Comparison of ENCODE assay signal across 1 cellular context in the genomic region with DNA sequence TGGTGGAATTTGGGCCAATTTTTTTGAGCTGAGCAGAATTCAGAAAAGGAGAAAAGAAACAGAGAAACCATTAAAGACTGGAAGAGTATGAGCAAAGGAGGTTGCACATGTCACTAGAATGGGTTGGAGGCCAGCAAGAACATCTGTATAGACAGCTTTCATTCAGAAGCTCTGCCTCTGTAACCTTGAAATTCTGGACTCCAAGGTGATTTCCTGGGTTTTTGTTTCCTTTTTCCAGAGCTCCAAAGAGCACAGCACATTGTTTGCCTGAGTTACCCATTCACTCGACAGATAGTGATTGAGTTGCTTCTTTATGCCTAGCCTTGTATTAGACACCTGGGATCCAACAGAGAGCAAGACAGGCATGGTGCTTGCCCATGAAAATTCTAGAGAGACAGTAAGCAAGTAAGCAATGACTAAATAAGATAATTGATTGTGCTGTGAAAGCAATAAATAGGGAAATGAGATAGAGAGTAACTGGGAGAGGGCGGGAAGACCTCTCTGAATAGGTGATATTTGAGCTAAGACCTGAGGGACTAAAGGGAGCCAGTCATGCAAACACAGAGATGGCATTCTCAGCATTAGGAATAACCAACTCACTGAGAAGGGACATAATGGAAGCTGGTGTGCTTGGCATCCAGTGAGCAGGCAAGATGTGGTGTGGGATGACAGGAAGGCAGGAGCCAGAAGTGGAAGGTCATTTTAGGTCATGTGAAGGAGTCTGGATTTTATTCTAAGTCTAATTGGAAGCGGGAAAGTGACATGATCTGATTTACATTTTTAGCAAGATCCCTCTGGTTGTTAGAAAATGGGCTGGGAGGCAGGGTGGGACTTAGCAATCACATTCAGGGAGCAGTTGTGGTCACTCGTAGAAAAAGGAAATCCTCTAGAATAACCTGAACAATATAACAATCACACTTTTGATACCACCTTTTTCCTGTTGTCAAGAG.
TF ChIP-seq lines count a peak whose summit lies in the region.

No MANE protein-coding gene starts in this region.

TF ChIP-seq in HepG2, 621 proteins besides CTCF, POLR2A, EP300 and RAD21 (continued from another document and continues in another):
- TF ChIP-seq, protein P1, sequence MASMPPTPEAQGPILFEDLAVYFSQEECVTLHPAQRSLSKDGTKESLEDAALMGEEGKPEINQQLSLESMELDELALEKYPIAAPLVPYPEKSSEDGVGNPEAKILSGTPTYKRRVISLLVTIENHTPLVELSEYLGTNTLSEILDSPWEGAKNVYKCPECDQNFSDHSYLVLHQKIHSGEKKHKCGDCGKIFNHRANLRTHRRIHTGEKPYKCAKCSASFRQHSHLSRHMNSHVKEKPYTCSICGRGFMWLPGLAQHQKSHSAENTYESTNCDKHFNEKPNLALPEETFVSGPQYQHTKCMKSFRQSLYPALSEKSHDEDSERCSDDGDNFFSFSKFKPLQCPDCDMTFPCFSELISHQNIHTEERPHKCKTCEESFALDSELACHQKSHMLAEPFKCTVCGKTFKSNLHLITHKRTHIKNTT (CRISPR knock-in tag; IDR thresholded peaks at IDR 0.05) = no peak
- TF ChIP-seq ZNF878 (CRISPR knock-in tag; IDR thresholded peaks at IDR 0.05) = no peak
- no peak for TF ChIP-seq ZSCAN30 (CRISPR knock-in tag; IDR thresholded peaks at IDR 0.05)
- TF ChIP-seq CHD4 (IDR thresholded peaks at IDR 0.05; ENCODE audit: borderline replicate concordance, low read length) = peak; percentile 46; the same call in 1 of the 2 replicates
- no peak for TF ChIP-seq HCFC1 (IDR thresholded peaks at IDR 0.05; ENCODE audit: low read depth, low read length)
- TF ChIP-seq ZNF703 (CRISPR knock-in tag; IDR thresholded peaks at IDR 0.05; ENCODE audit: borderline replicate concordance) = no peak
- TF ChIP-seq JARID2 (CRISPR knock-in tag; IDR thresholded peaks at IDR 0.05; ENCODE audit: insufficient replicate concordance) = no peak
- TF ChIP-seq, protein P2, sequence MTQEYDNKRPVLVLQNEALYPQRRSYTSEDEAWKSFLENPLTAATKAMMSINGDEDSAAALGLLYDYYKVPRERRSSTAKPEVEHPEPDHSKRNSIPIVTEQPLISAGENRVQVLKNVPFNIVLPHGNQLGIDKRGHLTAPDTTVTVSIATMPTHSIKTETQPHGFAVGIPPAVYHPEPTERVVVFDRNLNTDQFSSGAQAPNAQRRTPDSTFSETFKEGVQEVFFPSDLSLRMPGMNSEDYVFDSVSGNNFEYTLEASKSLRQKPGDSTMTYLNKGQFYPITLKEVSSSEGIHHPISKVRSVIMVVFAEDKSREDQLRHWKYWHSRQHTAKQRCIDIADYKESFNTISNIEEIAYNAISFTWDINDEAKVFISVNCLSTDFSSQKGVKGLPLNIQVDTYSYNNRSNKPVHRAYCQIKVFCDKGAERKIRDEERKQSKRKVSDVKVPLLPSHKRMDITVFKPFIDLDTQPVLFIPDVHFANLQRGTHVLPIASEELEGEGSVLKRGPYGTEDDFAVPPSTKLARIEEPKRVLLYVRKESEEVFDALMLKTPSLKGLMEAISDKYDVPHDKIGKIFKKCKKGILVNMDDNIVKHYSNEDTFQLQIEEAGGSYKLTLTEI (CRISPR knock-in tag; conservative IDR thresholded peaks at IDR 0.05) = no peak
- no peak for TF ChIP-seq ZNF329 (CRISPR knock-in tag; IDR thresholded peaks at IDR 0.05; ENCODE audit: low read depth)
- peak; percentile 66; the same call in 1 of the 2 replicates for TF ChIP-seq ZNF788 (CRISPR knock-in tag; IDR thresholded peaks at IDR 0.05; ENCODE audit: borderline replicate concordance)
- TF ChIP-seq, protein P3, sequence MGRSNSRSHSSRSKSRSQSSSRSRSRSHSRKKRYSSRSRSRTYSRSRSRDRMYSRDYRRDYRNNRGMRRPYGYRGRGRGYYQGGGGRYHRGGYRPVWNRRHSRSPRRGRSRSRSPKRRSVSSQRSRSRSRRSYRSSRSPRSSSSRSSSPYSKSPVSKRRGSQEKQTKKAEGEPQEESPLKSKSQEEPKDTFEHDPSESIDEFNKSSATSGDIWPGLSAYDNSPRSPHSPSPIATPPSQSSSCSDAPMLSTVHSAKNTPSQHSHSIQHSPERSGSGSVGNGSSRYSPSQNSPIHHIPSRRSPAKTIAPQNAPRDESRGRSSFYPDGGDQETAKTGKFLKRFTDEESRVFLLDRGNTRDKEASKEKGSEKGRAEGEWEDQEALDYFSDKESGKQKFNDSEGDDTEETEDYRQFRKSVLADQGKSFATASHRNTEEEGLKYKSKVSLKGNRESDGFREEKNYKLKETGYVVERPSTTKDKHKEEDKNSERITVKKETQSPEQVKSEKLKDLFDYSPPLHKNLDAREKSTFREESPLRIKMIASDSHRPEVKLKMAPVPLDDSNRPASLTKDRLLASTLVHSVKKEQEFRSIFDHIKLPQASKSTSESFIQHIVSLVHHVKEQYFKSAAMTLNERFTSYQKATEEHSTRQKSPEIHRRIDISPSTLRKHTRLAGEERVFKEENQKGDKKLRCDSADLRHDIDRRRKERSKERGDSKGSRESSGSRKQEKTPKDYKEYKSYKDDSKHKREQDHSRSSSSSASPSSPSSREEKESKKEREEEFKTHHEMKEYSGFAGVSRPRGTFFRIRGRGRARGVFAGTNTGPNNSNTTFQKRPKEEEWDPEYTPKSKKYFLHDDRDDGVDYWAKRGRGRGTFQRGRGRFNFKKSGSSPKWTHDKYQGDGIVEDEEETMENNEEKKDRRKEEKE (IDR thresholded peaks at IDR 0.05) = no peak
- TF ChIP-seq, protein P4, sequence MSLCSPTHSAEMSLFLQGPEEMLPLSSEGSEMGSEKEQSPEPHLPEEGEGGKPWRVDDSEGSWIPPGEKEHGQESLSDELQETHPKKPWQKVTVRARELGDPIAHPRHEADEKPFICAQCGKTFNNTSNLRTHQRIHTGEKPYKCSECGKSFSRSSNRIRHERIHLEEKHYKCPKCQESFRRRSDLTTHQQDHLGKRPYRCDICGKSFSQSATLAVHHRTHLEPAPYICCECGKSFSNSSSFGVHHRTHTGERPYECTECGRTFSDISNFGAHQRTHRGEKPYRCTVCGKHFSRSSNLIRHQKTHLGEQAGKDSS (CRISPR knock-in tag; IDR thresholded peaks at IDR 0.05; ENCODE audit: borderline replicate concordance, low read depth) = no peak
- no peak for TF ChIP-seq ZNF616 (CRISPR knock-in tag; IDR thresholded peaks at IDR 0.05; ENCODE audit: low read depth)
- TF ChIP-seq ZFP82 (CRISPR knock-in tag; IDR thresholded peaks at IDR 0.05; ENCODE audit: borderline replicate concordance) = no peak; the same call in 1 of the 2 replicates
- TF ChIP-seq NAIF1 (CRISPR knock-in tag; IDR thresholded peaks at IDR 0.05; ENCODE audit: borderline replicate concordance) = no peak
- no peak for TF ChIP-seq ZNF550 (CRISPR knock-in tag; IDR thresholded peaks at IDR 0.05; ENCODE audit: borderline replicate concordance)
- no peak for TF ChIP-seq IKZF4 (CRISPR knock-in tag; IDR thresholded peaks at IDR 0.05; ENCODE audit: borderline replicate concordance, low read depth, not compliant biosample characterization)
- no peak for TF ChIP-seq NPAS2 (CRISPR knock-in tag; IDR thresholded peaks at IDR 0.05; ENCODE audit: borderline replicate concordance)
- no peak for TF ChIP-seq NCOR1 (IDR thresholded peaks at IDR 0.05; ENCODE audit: borderline replicate concordance, low read length)
- TF ChIP-seq, protein P5, sequence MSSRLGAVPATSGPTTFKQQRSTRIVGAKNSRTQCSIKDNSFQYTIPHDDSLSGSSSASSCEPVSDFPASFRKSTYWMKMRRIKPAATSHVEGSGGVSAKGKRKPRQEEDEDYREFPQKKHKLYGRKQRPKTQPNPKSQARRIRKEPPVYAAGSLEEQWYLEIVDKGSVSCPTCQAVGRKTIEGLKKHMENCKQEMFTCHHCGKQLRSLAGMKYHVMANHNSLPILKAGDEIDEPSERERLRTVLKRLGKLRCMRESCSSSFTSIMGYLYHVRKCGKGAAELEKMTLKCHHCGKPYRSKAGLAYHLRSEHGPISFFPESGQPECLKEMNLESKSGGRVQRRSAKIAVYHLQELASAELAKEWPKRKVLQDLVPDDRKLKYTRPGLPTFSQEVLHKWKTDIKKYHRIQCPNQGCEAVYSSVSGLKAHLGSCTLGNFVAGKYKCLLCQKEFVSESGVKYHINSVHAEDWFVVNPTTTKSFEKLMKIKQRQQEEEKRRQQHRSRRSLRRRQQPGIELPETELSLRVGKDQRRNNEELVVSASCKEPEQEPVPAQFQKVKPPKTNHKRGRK (CRISPR knock-in tag; IDR thresholded peaks at IDR 0.05) = no peak
- TF ChIP-seq ZNF567 (CRISPR knock-in tag; IDR thresholded peaks at IDR 0.05; ENCODE audit: borderline replicate concordance) = no peak
- no peak for TF ChIP-seq HDAC6 (IDR thresholded peaks at IDR 0.05; ENCODE audit: low read depth, low read length)
- no peak for TF ChIP-seq NR3C1 (CRISPR knock-in tag; IDR thresholded peaks at IDR 0.05)
- no peak for TF ChIP-seq MIER2 (CRISPR knock-in tag; IDR thresholded peaks at IDR 0.05)
- TF ChIP-seq ZNF543 (CRISPR knock-in tag; IDR thresholded peaks at IDR 0.05) = no peak
- TF ChIP-seq, protein P6, sequence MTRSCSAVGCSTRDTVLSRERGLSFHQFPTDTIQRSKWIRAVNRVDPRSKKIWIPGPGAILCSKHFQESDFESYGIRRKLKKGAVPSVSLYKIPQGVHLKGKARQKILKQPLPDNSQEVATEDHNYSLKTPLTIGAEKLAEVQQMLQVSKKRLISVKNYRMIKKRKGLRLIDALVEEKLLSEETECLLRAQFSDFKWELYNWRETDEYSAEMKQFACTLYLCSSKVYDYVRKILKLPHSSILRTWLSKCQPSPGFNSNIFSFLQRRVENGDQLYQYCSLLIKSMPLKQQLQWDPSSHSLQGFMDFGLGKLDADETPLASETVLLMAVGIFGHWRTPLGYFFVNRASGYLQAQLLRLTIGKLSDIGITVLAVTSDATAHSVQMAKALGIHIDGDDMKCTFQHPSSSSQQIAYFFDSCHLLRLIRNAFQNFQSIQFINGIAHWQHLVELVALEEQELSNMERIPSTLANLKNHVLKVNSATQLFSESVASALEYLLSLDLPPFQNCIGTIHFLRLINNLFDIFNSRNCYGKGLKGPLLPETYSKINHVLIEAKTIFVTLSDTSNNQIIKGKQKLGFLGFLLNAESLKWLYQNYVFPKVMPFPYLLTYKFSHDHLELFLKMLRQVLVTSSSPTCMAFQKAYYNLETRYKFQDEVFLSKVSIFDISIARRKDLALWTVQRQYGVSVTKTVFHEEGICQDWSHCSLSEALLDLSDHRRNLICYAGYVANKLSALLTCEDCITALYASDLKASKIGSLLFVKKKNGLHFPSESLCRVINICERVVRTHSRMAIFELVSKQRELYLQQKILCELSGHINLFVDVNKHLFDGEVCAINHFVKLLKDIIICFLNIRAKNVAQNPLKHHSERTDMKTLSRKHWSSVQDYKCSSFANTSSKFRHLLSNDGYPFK (CRISPR knock-in tag; IDR thresholded peaks at IDR 0.05; ENCODE audit: borderline replicate concordance) = no peak
- no peak for TF ChIP-seq ZNF138 (CRISPR knock-in tag; IDR thresholded peaks at IDR 0.05; ENCODE audit: low read depth)
- TF ChIP-seq FOXK2 (IDR thresholded peaks at IDR 0.05) = no peak
- TF ChIP-seq SNAPC2 (CRISPR knock-in tag; IDR thresholded peaks at IDR 0.05) = no peak
- TF ChIP-seq, protein P7, sequence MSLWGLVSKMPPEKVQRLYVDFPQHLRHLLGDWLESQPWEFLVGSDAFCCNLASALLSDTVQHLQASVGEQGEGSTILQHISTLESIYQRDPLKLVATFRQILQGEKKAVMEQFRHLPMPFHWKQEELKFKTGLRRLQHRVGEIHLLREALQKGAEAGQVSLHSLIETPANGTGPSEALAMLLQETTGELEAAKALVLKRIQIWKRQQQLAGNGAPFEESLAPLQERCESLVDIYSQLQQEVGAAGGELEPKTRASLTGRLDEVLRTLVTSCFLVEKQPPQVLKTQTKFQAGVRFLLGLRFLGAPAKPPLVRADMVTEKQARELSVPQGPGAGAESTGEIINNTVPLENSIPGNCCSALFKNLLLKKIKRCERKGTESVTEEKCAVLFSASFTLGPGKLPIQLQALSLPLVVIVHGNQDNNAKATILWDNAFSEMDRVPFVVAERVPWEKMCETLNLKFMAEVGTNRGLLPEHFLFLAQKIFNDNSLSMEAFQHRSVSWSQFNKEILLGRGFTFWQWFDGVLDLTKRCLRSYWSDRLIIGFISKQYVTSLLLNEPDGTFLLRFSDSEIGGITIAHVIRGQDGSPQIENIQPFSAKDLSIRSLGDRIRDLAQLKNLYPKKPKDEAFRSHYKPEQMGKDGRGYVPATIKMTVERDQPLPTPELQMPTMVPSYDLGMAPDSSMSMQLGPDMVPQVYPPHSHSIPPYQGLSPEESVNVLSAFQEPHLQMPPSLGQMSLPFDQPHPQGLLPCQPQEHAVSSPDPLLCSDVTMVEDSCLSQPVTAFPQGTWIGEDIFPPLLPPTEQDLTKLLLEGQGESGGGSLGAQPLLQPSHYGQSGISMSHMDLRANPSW (CRISPR knock-in tag; IDR thresholded peaks at IDR 0.05; ENCODE audit: borderline replicate concordance) = no peak
- 0 out of 2 replicates have a peak, but pooled peaks have one; percentile 58 for TF ChIP-seq PPARG (CRISPR knock-in tag; conservative IDR thresholded peaks at IDR 0.05)
- TF ChIP-seq ZNF292 (CRISPR knock-in tag; IDR thresholded peaks at IDR 0.05; ENCODE audit: borderline replicate concordance, low read depth) = peak; percentile 50; the same call in 1 of the 2 replicates
- TF ChIP-seq, protein P8, sequence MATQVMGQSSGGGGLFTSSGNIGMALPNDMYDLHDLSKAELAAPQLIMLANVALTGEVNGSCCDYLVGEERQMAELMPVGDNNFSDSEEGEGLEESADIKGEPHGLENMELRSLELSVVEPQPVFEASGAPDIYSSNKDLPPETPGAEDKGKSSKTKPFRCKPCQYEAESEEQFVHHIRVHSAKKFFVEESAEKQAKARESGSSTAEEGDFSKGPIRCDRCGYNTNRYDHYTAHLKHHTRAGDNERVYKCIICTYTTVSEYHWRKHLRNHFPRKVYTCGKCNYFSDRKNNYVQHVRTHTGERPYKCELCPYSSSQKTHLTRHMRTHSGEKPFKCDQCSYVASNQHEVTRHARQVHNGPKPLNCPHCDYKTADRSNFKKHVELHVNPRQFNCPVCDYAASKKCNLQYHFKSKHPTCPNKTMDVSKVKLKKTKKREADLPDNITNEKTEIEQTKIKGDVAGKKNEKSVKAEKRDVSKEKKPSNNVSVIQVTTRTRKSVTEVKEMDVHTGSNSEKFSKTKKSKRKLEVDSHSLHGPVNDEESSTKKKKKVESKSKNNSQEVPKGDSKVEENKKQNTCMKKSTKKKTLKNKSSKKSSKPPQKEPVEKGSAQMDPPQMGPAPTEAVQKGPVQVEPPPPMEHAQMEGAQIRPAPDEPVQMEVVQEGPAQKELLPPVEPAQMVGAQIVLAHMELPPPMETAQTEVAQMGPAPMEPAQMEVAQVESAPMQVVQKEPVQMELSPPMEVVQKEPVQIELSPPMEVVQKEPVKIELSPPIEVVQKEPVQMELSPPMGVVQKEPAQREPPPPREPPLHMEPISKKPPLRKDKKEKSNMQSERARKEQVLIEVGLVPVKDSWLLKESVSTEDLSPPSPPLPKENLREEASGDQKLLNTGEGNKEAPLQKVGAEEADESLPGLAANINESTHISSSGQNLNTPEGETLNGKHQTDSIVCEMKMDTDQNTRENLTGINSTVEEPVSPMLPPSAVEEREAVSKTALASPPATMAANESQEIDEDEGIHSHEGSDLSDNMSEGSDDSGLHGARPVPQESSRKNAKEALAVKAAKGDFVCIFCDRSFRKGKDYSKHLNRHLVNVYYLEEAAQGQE (IDR thresholded peaks at IDR 0.05; ENCODE audit: borderline replicate concordance in 1 of 2, low read depth in 1 of 2, low read length in 2 of 2) = 0 out of 4 replicates have a peak, but pooled peaks of 1 of the 2 experiments have one; percentile 20
- no peak for TF ChIP-seq ZNF746 (CRISPR knock-in tag; IDR thresholded peaks at IDR 0.05)
- TF ChIP-seq ZNF253 (CRISPR knock-in tag; IDR thresholded peaks at IDR 0.05; ENCODE audit: borderline replicate concordance) = no peak
- TF ChIP-seq HOXD1 (CRISPR knock-in tag; IDR thresholded peaks at IDR 0.05) = peak; percentile 14; the same call in 1 of the 2 replicates
- no peak for TF ChIP-seq TMF1 (CRISPR knock-in tag; IDR thresholded peaks at IDR 0.05; ENCODE audit: low read depth)
- TF ChIP-seq CHCHD3 (CRISPR knock-in tag; IDR thresholded peaks at IDR 0.05) = no peak
- no peak; the same call in 1 of the 2 replicates for TF ChIP-seq MTA1 (CRISPR knock-in tag; IDR thresholded peaks at IDR 0.05; ENCODE audit: borderline replicate concordance)
- TF ChIP-seq RARG (CRISPR knock-in tag; IDR thresholded peaks at IDR 0.05; ENCODE audit: low read depth) = no peak
- peak; percentile 24; the same call in 1 of the 2 replicates for TF ChIP-seq SMAD3 (CRISPR knock-in tag; IDR thresholded peaks at IDR 0.05)
